7 cellular contexts compared by ENCODE assay signal in genomic region chr14:20681348-20682126, GRCh38.
DNase-seq lines count a peak whose midpoint lies in the region; ATAC-seq and TF ChIP-seq lines count a peak whose summit lies in the region.

No MANE protein-coding gene starts in this region.

- peak overlapping the region; percentile 71 for H3K4me3 ChIP-seq in epithelial cell of esophagus (ENCODE audit: low read length)

- peak; percentile 31 for TF ChIP-seq POLR2A in GM15510 (IDR thresholded peaks at IDR 0.05; ENCODE audit: borderline replicate concordance, extremely low read depth, insufficient read length)

- DNase-seq in NOMO-1 treated with dmso at 0.1 percent for 144 hours (lab: John Stamatoyannopoulos, UW; ENCODE audit: unreplicated experiment) = peak; percentile 69
- DNase-seq in activated CD8-positive, alpha-beta memory T cell treated with anti-CD3 and anti-CD28 coated beads, Interleukin-2, amount 50 U/mL, for 1 hour (ENCODE audit: extremely low read depth) = peak; percentile 51
- peak; percentile 89 for DNase-seq in epithelial cell of esophagus (ENCODE audit: low read depth)
- peak; percentile 82 for DNase-seq in middle frontal gyrus (ENCODE audit: extremely low spot score, low spot score)
- DNase-seq in stimulated activated CD8-positive, alpha-beta memory T cell treated with anti-CD3 and anti-CD28 coated beads, Interleukin-15, amount 100 ng/mL, for 4 hours (ENCODE audit: low read depth in 2 of 2) = peak; percentile 69 to 84

- TF ChIP-seq CTCF in epithelial cell of esophagus (IDR thresholded peaks at IDR 0.05; ENCODE audit: insufficient read depth, low read depth, low read length, missing control alignments) = no peak

- peak; percentile 27 for ATAC-seq in HG03175 (IDR thresholded peaks at IDR 0.05; ENCODE audit: unreplicated experiment)

Comparison
In these comparisons a context has a peak if more than half of its experiments do, and no peak if none do; other contexts are left out.
1. Peak in every context shown above with its lines: DNase-seq, ATAC-seq and H3K4me3 ChIP-seq.